In genomic region chr12:5739862-5740370, GRCh38 we compare ENCODE assay signal across 13 cellular contexts.
"Had no signal": no experiment of that assay in that cellular context is flagged by ENCODE, and none has a peak within 500 bp of the region (broad histone marks: within the 10 kb centered on the region; RNA-seq: fewer than 3 reads in every experiment).

No MANE protein-coding gene starts in this region.

- H3K27ac ChIP-seq: hepatocyte, ovary, uterus had no signal

- H3K4me1 ChIP-seq: uterus had no signal

- H3K4me2 ChIP-seq: hepatocyte, smooth muscle cell had no signal

- H3K9me3 ChIP-seq: ovary, uterus had no signal

- H2AFZ ChIP-seq: hepatocyte had no signal

- H3K4me3 ChIP-seq: hepatocyte, ovary, smooth muscle cell, uterus had no signal

- H3K27me3 ChIP-seq: hepatocyte, ovary, uterus had no signal

- DNase-seq: effector memory CD8-positive, alpha-beta T cell; erythroblast; foreskin melanocyte; natural killer cell; nucleus accumbens; ovary; right cardiac atrium; stimulated activated CD4-positive, alpha-beta T cell treated with anti-CD3 and anti-CD28 coated beads, Interleukin-2, amount 100 ng/mL, for 48 hours; stimulated activated naive CD4-positive, alpha-beta T cell treated with Interleukin-2 at 50 U/mL for 16 hours; trophoblast cell; uterus had no signal

- H3K36me3 ChIP-seq: ovary, uterus had no signal
